Comparison of ENCODE assay signal across 8 cellular contexts in genomic region chr19:54473071-54473941, GRCh38. TPM values are rescaled to one million over a fixed set of nuclear protein-coding genes. Genes with fewer than 3 reads are reported as not detected.
DNase-seq lines count a peak whose midpoint lies in the region; ATAC-seq and TF ChIP-seq lines count a peak whose summit lies in the region.

Gene CDC42EP5 (minus strand): TSS chr19:54473296. CDS start chr19:54465547, 7,749 bp downstream.

- H3K4me3 ChIP-seq in GM23248 (peak within 1 kb of the TSS; percentile 86), cardiac muscle cell (peak within 1 kb of the TSS; percentile 4), prostate gland (peak within 1 kb of the TSS; percentile 46 to 47)

- no peaks in the 10 kb centered on the region for H3K36me3 Mint-ChIP-seq in activated T-helper 2 cell treated with anti-CD3 and anti-CD28 coated beads, Interferon-gamma antibody, Interleukin-2, Interleukin-4, amounts not matched to agents 10 μg/mL and 5 μg/mL and 100 μg/mL, durations not matched to agents 14 hours and 24 hours and 36 hours (ENCODE audit: low read depth)

- H3K4me2 ChIP-seq in GM23248 (ENCODE audit: unreplicated experiment) = peak within 1 kb of the TSS; percentile 87

- H3K9ac ChIP-seq in GM23248 = peak within 1 kb of the TSS; percentile 78

- peaks cover 7% of the 10 kb centered on the region for H3K4me1 Mint-ChIP-seq in activated T-helper 2 cell treated with anti-CD3 and anti-CD28 coated beads, Interferon-gamma antibody, Interleukin-2, Interleukin-4, amounts not matched to agents 10 μg/mL and 5 μg/mL and 100 μg/mL, durations not matched to agents 14 hours and 24 hours and 36 hours (ENCODE audit: low read depth)

- H3K27ac ChIP-seq in GM23248 (peak within 1 kb of the TSS; percentile 60), cardiac muscle cell (peak within 1 kb of the TSS; percentile 67), prostate gland (peak within 1 kb of the TSS; percentile 87 to 93)

- peak within 1 kb of the TSS; percentile 8 for H3K27ac Mint-ChIP-seq in activated T-helper 2 cell treated with anti-CD3 and anti-CD28 coated beads, Interferon-gamma antibody, Interleukin-2, Interleukin-4, amounts not matched to agents 10 μg/mL and 5 μg/mL and 100 μg/mL, durations not matched to agents 14 hours and 24 hours and 36 hours

- H3K36me3 ChIP-seq in GM23248 (ENCODE audit: low read depth) = no peaks in the 10 kb centered on the region
- H3K36me3 ChIP-seq in cardiac muscle cell = no peaks in the 10 kb centered on the region
- no peaks in the 10 kb centered on the region for H3K36me3 ChIP-seq in prostate gland

- ATAC-seq in GM19463 (IDR thresholded peaks at IDR 0.05; ENCODE audit: unreplicated experiment) = no peak
- no peak for ATAC-seq in GM18858 (IDR thresholded peaks at IDR 0.05; ENCODE audit: unreplicated experiment)
- no peak for ATAC-seq in HG02610 (IDR thresholded peaks at IDR 0.05; ENCODE audit: unreplicated experiment)

- no peak within 1 kb of the TSS for H3K4me3 Mint-ChIP-seq in activated T-helper 2 cell treated with anti-CD3 and anti-CD28 coated beads, Interferon-gamma antibody, Interleukin-2, Interleukin-4, amounts not matched to agents 10 μg/mL and 5 μg/mL and 100 μg/mL, durations not matched to agents 14 hours and 24 hours and 36 hours (ENCODE audit: low read depth)

- no peaks in the 10 kb centered on the region for H4K20me1 ChIP-seq in GM23248 (ENCODE audit: insufficient read depth)

- in situ Hi-C loops in GM23248 (cut with MboI) = loop anchor here (25.0 kb wide), 1 partner anchor 1189 kb away; the partner anchor contains the start of gene U2AF2

- H3K9me3 Mint-ChIP-seq in activated T-helper 2 cell treated with anti-CD3 and anti-CD28 coated beads, Interferon-gamma antibody, Interleukin-2, Interleukin-4, amounts not matched to agents 10 μg/mL and 5 μg/mL and 100 μg/mL, durations not matched to agents 14 hours and 24 hours and 36 hours = no peaks in the 10 kb centered on the region

- H3K4me1 ChIP-seq in GM23248 (ENCODE audit: insufficient read depth) (peaks cover 9% of the 10 kb centered on the region), cardiac muscle cell (ENCODE audit: low read depth) (no peaks in the 10 kb centered on the region), prostate gland (replicated peaks) (peaks cover 7% of the 10 kb centered on the region)

- peak within 1 kb of the TSS; percentile 86 for H2AFZ ChIP-seq in GM23248

- H3F3A ChIP-seq in GM23248 (ENCODE audit: insufficient read depth) = 0 out of 2 replicates have a peak, but pooled peaks cover 2% of the 10 kb centered on the region

- H3K79me2 ChIP-seq in GM23248 (ENCODE audit: insufficient read depth) = peaks cover 30% of the 10 kb centered on the region

- no peaks in the 10 kb centered on the region for H3K9me3 ChIP-seq in GM23248 (ENCODE audit: low read depth)
- H3K9me3 ChIP-seq in cardiac muscle cell (ENCODE audit: low read depth) = no peaks in the 10 kb centered on the region
- no peaks in the 10 kb centered on the region for H3K9me3 ChIP-seq in prostate gland

- H3K27me3 ChIP-seq in GM23248 (replicated peaks; ENCODE audit: insufficient read depth) (no peaks in the 10 kb centered on the region), cardiac muscle cell (peaks cover 20% of the 10 kb centered on the region), prostate gland (replicated peaks; ENCODE audit: insufficient read depth) (no peaks in the 10 kb centered on the region)

- intact Hi-C loops in activated T-helper 2 cell treated with anti-CD3 and anti-CD28 coated beads, Interferon-gamma antibody, Interleukin-2, Interleukin-4, amounts not matched to agents 10 μg/mL and 5 μg/mL and 100 μg/mL, durations not matched to agents 14 hours and 24 hours and 36 hours (cut with micrococcal nuclease) = no loop called here
- intact Hi-C loops in prostate gland (cut with DNase I) = no loop called here

- peak; percentile 88 for DNase-seq in GM23248
- DNase-seq in activated T-helper 2 cell treated with anti-CD3 and anti-CD28 coated beads, Interferon-gamma antibody, Interleukin-2, Interleukin-4, amounts not matched to agents 10 μg/mL and 5 μg/mL and 100 μg/mL, durations not matched to agents 14 hours and 24 hours and 36 hours (ENCODE audit: low spot score) = no peak
- DNase-seq in cardiac muscle cell (ENCODE audit: low read depth in 1 of 2, low spot score in 1 of 2) = peak; percentile 59 to 95
- peak; percentile 55 for DNase-seq in prostate gland (ENCODE audit: low spot score)
- no peak for DNase-seq in SIG-M5 treated with dmso at 0.1 percent for 504 hours (lab: John Stamatoyannopoulos, UW; ENCODE audit: unreplicated experiment)

- peak; percentile 85 for TF ChIP-seq POLR2A in prostate gland (IDR thresholded peaks at IDR 0.05)

- peaks cover 44% of the 10 kb centered on the region for H3K27me3 Mint-ChIP-seq in activated T-helper 2 cell treated with anti-CD3 and anti-CD28 coated beads, Interferon-gamma antibody, Interleukin-2, Interleukin-4, amounts not matched to agents 10 μg/mL and 5 μg/mL and 100 μg/mL, durations not matched to agents 14 hours and 24 hours and 36 hours (ENCODE audit: low read depth)

- 2 to 3% methylated on average over 13 to 14 of the region's 14 CpGs for WGBS in GM23248 (ENCODE audit: low coverage in 1 of 2, low lambda C conversion rate in 2 of 2, missing lambda C conversion rate in 2 of 2), 2 experiments
- 8% methylated on average over 14 of the region's 14 CpGs for WGBS in prostate gland

- TF ChIP-seq CTCF in cardiac muscle cell (IDR thresholded peaks at IDR 0.05; ENCODE audit: low read depth, low read length) (no peak), prostate gland (IDR thresholded peaks at IDR 0.05) (no peak)

- no peaks in the 10 kb centered on the region for H3K9me2 ChIP-seq in GM23248 (ENCODE audit: insufficient read depth)

RNA-seq across cellular contexts. Expression of gene CDC42EP5, which starts in this region (rescaled TPM):
- total RNA-seq in GM23248 (2014; rRNA removed; shearing (Covaris generic)) = 39.6 and 51.7 TPM in 2 replicates
- polyA plus RNA-seq in GM23248 (2016; fragmentation: Nextera tagmentation; extraction: Ambion mirVana) = 4.4 and 5.2 TPM in 2 replicates
- total RNA-seq in activated T-helper 2 cell treated with anti-CD3 and anti-CD28 coated beads, Interferon-gamma antibody, Interleukin-2, Interleukin-4, amounts not matched to agents 10 μg/mL and 5 μg/mL and 100 μg/mL, durations not matched to agents 14 hours and 24 hours and 36 hours = 1.0 TPM in 1 of 2 replicates, not detected in the other
- 24.6 and 46.6 TPM in 2 replicates for total RNA-seq in cardiac muscle cell
- polyA plus RNA-seq in cardiac muscle cell = 28.2 and 42.4 TPM in 2 replicates
- total RNA-seq in prostate gland = 100 to 1,000 TPM; 102 to 193 TPM

Comparison
In these comparisons a context has a peak if more than half of its experiments do, and no peak if none do; other contexts are left out.
1. RNA of gene CDC42EP5 (total RNA-seq): 102 to 193 TPM in prostate gland, 39.6 to 51.7 TPM in GM23248 and 24.6 to 46.6 TPM in cardiac muscle cell; 1.0 TPM in activated T-helper 2 cell treated with anti-CD3 and anti-CD28 coated beads, Interferon-gamma antibody, Interleukin-2, Interleukin-4, amounts not matched to agents 10 μg/mL and 5 μg/mL and 100 μg/mL, durations not matched to agents 14 hours and 24 hours and 36 hours; every median in the first group is over 10 times any median in the second.
2. DNase-seq: peak in GM23248 (single experiment), cardiac muscle cell (2 of 2) and prostate gland (single experiment); none in activated T-helper 2 cell treated with anti-CD3 and anti-CD28 coated beads, Interferon-gamma antibody, Interleukin-2, Interleukin-4, amounts not matched to agents 10 μg/mL and 5 μg/mL and 100 μg/mL, durations not matched to agents 14 hours and 24 hours and 36 hours (single experiment) and SIG-M5 treated with dmso at 0.1 percent for 504 hours (single experiment).
3. H3K4me3 ChIP-seq: peak in every context shown above with its lines; median percentile 86 in GM23248; 46 in prostate gland; 4 in cardiac muscle cell.
4. Peak in every context shown above with its lines, with median percentiles within 50 percentile points of each other: H3K27ac ChIP-seq.